In the genomic region with DNA sequence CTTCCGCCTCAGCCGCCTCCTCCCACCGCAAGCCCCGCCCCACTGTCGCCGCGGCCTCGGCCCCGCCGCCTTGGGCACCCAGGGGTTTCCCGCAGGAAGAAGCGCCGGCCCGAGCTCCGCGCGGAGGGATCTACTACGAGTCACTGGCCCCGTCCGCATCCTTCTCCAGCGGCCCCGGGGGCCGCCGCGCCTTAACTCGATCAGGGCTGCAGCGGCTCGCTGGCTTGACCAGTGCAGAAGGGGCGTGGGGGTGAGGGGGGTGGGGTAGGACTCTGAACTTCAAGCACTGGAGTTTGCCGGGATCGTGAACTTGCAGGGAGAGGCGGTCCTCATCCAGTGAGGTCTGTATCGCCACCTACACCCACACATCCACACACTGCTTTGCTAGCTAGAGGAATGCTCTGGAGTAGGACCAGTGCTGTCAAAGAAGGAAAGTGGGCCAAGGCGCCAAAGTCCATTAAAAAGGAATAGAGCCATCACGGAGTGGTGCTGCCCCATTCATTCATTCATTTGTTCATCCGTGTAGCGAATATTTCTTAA, we compare ENCODE assay signal across 8 cellular contexts.
DNase-seq lines count a peak whose midpoint lies in the region; ATAC-seq, FAIRE-seq and TF ChIP-seq lines count a peak whose summit lies in the region.
"Not testable (repeated sequence)": the region's sequence is repeated elsewhere in the genome, so short reads cannot be mapped to it uniquely, and the experiment has no call there.

No MANE protein-coding gene starts in this region.

- not testable (repeated sequence) for TF ChIP-seq CTCF in AG04450 (IDR thresholded peaks at IDR 0.05; ENCODE audit: low read depth, low read length); LNCaP clone FGC (IDR thresholded peaks at IDR 0.05; ENCODE audit: control insufficient read depth, extremely low read depth, insufficient read depth); GM12878 (IDR thresholded peaks at IDR 0.05 in 2 of 3, conservative IDR thresholded peaks at IDR 0.05 in 1 of 3; ENCODE audit: control insufficient read depth in 2 of 3, extremely low read depth in 1 of 3, insufficient read depth in 1 of 3, low read depth in 3 of 3, low read length in 3 of 3)

- RAD21 ChIA-PET in GM12878 (lab: Charles Lee; ENCODE audit: unreplicated experiment), result not testable (repeated sequence)

- peak overlapping the region; percentile 76 for H3K4me3 Mint-ChIP-seq in activated CD4-positive, alpha-beta T cell treated with anti-CD3 and anti-CD28 coated beads, Interleukin-2, amount 10 ng/mL, durations not matched to agents 24 days and 14 days
- H3K4me3 Mint-ChIP-seq in naive thymus-derived CD4-positive, alpha-beta T cell, result peak overlapping the region in 5 of 10 donors; percentile 55 to 74 (median 73)
- peak overlapping the region; percentile 38 for H3K4me3 Mint-ChIP-seq in stimulated activated effector memory CD8-positive, alpha-beta T cell treated with anti-CD3 and anti-CD28 coated beads, Interleukin-12 subunit alpha, Interleukin-12 subunit beta, amount 100 ng/mL, for 72 hours

- peak; percentile 69 for ATAC-seq in GM19463 (IDR thresholded peaks at IDR 0.05; ENCODE audit: unreplicated experiment)
- ATAC-seq in GM12878, result peak; percentile 88
- ATAC-seq in Right ventricle myocardium superior (ENCODE audit: poor library complexity), result peak; percentile 83
- peak; percentile 83 for ATAC-seq in naive thymus-derived CD4-positive, alpha-beta T cell
- ATAC-seq in stimulated activated effector memory CD8-positive, alpha-beta T cell treated with anti-CD3 and anti-CD28 coated beads, Interleukin-12 subunit alpha, Interleukin-12 subunit beta, amount 100 ng/mL, for 72 hours, result peak; percentile 83

- TF ChIP-seq EP300 in GM12878 (IDR thresholded peaks at IDR 0.05; ENCODE audit: borderline replicate concordance in 1 of 2, control insufficient read depth in 1 of 2, low read depth in 2 of 2, low read length in 2 of 2), result not testable (repeated sequence)

- not testable (repeated sequence) for H3K4me2 ChIP-seq in GM12878 (ENCODE audit: control insufficient read depth, insufficient read depth)

- no CpG with 5 or more reads among the region's 37 CpGs for WGBS in GM12878 (ENCODE audit: insufficient coverage, insufficient replicate concordance, low lambda C conversion rate, missing lambda C conversion rate)

- H4K20me1 ChIP-seq in GM12878 (ENCODE audit: control insufficient read depth, insufficient read depth), result not testable (repeated sequence)

- H3K4me3 ChIP-seq in AG04450 (ENCODE audit: low read depth, low read length) (peak overlapping the region; percentile 57), LNCaP clone FGC (ENCODE audit: low read depth, low read length) (peak overlapping the region; percentile 54)
- not testable (repeated sequence) for H3K4me3 ChIP-seq in GM12878; naive thymus-derived CD4-positive, alpha-beta T cell (ENCODE audit: low read length)

- TF ChIP-seq RAD21 in GM12878 (IDR thresholded peaks at IDR 0.05; ENCODE audit: insufficient read depth, low read depth, low read length), result not testable (repeated sequence)

- in situ Hi-C loops in GM12878 (cut with MboI), result not testable (repeated sequence)

- H3K9me3 ChIP-seq in AG04450 (ENCODE audit: control insufficient read depth, insufficient read depth, low read length); GM12878 (replicated peaks; ENCODE audit: control insufficient read depth, insufficient read depth, low read length); naive thymus-derived CD4-positive, alpha-beta T cell (ENCODE audit: control insufficient read depth in 2 of 3, low read length in 3 of 3): not testable (repeated sequence)

- not testable (repeated sequence) for H3K36me3 ChIP-seq in GM12878 (ENCODE audit: control insufficient read depth in 2 of 2, insufficient read depth in 2 of 2, low read length in 1 of 2); naive thymus-derived CD4-positive, alpha-beta T cell (ENCODE audit: control insufficient read depth in 2 of 3, insufficient read depth in 3 of 3, low read length in 3 of 3)

- not testable (repeated sequence) for H3K9ac ChIP-seq in GM12878 (ENCODE audit: control insufficient read depth, insufficient read depth, low read length)

- H3K36me3 Mint-ChIP-seq in activated CD4-positive, alpha-beta T cell treated with anti-CD3 and anti-CD28 coated beads, Interleukin-2, amount 10 ng/mL, durations not matched to agents 24 days and 14 days (ENCODE audit: low read depth); naive thymus-derived CD4-positive, alpha-beta T cell; stimulated activated effector memory CD8-positive, alpha-beta T cell treated with anti-CD3 and anti-CD28 coated beads, Interleukin-12 subunit alpha, Interleukin-12 subunit beta, amount 100 ng/mL, for 72 hours: not testable (repeated sequence)

- not testable (repeated sequence) for DNase-seq in AG04450 (ENCODE audit: low read depth, low spot score); LNCaP clone FGC (ENCODE audit: low read depth); activated CD4-positive, alpha-beta T cell treated with anti-CD3 and anti-CD28 coated beads, Interleukin-2, amount 10 ng/mL, durations not matched to agents 24 days and 14 days; GM12878 (ENCODE audit: low read depth, low spot score); Right ventricle myocardium superior; naive thymus-derived CD4-positive, alpha-beta T cell; stimulated activated effector memory CD8-positive, alpha-beta T cell treated with anti-CD3 and anti-CD28 coated beads, Interleukin-12 subunit alpha, Interleukin-12 subunit beta, amount 100 ng/mL, for 72 hours (ENCODE audit: low spot score in 2 of 2)

- not testable (repeated sequence) for H3K79me2 ChIP-seq in GM12878 (ENCODE audit: control insufficient read depth, insufficient read depth, low read length)

- not testable (repeated sequence) for H2AFZ ChIP-seq in GM12878 (ENCODE audit: control insufficient read depth, low read depth, low read length)

- TF ChIP-seq POLR2A in GM12878 (IDR thresholded peaks at IDR 0.05; ENCODE audit: low read depth, low read length), result not testable (repeated sequence)

- CTCF ChIA-PET in AG04450 (lab: Charles Lee); GM12878 (lab: Yijun Ruan, JAX); naive thymus-derived CD4-positive, alpha-beta T cell (lab: Charles Lee): not testable (repeated sequence)

- BruUV-seq in GM12878 (replicated peaks; lab: Mats Ljungman, UMichigan), result not testable (repeated sequence)

- POLR2A ChIA-PET in AG04450 (lab: Yijun Ruan, JAX); GM12878 (lab: Charles Lee); naive thymus-derived CD4-positive, alpha-beta T cell (lab: Charles Lee): not testable (repeated sequence)

- FAIRE-seq in GM12878 (lab: Jason Lieb, UNC), result not testable (repeated sequence)

- intact Hi-C loops in activated CD4-positive, alpha-beta T cell treated with anti-CD3 and anti-CD28 coated beads, Interleukin-2, amount 10 ng/mL, durations not matched to agents 24 days and 14 days (cut with micrococcal nuclease); GM12878 (cut with micrococcal nuclease; ENCODE audit: unreplicated experiment); Right ventricle myocardium superior (cut with DNase I); naive thymus-derived CD4-positive, alpha-beta T cell (cut with micrococcal nuclease): not testable (repeated sequence)

- SMC1A ChIA-PET in GM12878 (lab: Charles Lee; ENCODE audit: uncharacterized antibody, unreplicated experiment), result not testable (repeated sequence)

- not testable (repeated sequence) for H3K27me3 ChIP-seq in AG04450 (ENCODE audit: control insufficient read depth, insufficient read depth, low read length); GM12878 (replicated peaks in 1 of 2; ENCODE audit: control insufficient read depth in 2 of 2, insufficient read depth in 2 of 2, low read length in 1 of 2); naive thymus-derived CD4-positive, alpha-beta T cell (ENCODE audit: control insufficient read depth in 2 of 2, insufficient read depth in 2 of 2, low read length in 2 of 2)

- not testable (repeated sequence) for H3K4me1 ChIP-seq in GM12878 (ENCODE audit: control insufficient read depth, insufficient read depth, low read length); naive thymus-derived CD4-positive, alpha-beta T cell (ENCODE audit: control insufficient read depth in 2 of 2, insufficient read depth in 2 of 2, low read length in 2 of 2)

- not testable (repeated sequence) for H3K27ac ChIP-seq in AG04450 (ENCODE audit: low read depth, low read length); GM12878 (ENCODE audit: control insufficient read depth, insufficient read depth); naive thymus-derived CD4-positive, alpha-beta T cell (ENCODE audit: low read depth, low read length)

- not testable (repeated sequence) for H3K9me3 Mint-ChIP-seq in activated CD4-positive, alpha-beta T cell treated with anti-CD3 and anti-CD28 coated beads, Interleukin-2, amount 10 ng/mL, durations not matched to agents 24 days and 14 days; naive thymus-derived CD4-positive, alpha-beta T cell; stimulated activated effector memory CD8-positive, alpha-beta T cell treated with anti-CD3 and anti-CD28 coated beads, Interleukin-12 subunit alpha, Interleukin-12 subunit beta, amount 100 ng/mL, for 72 hours

- not testable (repeated sequence) for H3K4me1 Mint-ChIP-seq in activated CD4-positive, alpha-beta T cell treated with anti-CD3 and anti-CD28 coated beads, Interleukin-2, amount 10 ng/mL, durations not matched to agents 24 days and 14 days; naive thymus-derived CD4-positive, alpha-beta T cell; stimulated activated effector memory CD8-positive, alpha-beta T cell treated with anti-CD3 and anti-CD28 coated beads, Interleukin-12 subunit alpha, Interleukin-12 subunit beta, amount 100 ng/mL, for 72 hours

- peak overlapping the region; percentile 73 for H3K27ac Mint-ChIP-seq in activated CD4-positive, alpha-beta T cell treated with anti-CD3 and anti-CD28 coated beads, Interleukin-2, amount 10 ng/mL, durations not matched to agents 24 days and 14 days
- peak overlapping the region in 1 of 9 donors; percentile 60 for H3K27ac Mint-ChIP-seq in naive thymus-derived CD4-positive, alpha-beta T cell
- not testable (repeated sequence) for H3K27ac Mint-ChIP-seq in stimulated activated effector memory CD8-positive, alpha-beta T cell treated with anti-CD3 and anti-CD28 coated beads, Interleukin-12 subunit alpha, Interleukin-12 subunit beta, amount 100 ng/mL, for 72 hours

- not testable (repeated sequence) for H3K27me3 Mint-ChIP-seq in activated CD4-positive, alpha-beta T cell treated with anti-CD3 and anti-CD28 coated beads, Interleukin-2, amount 10 ng/mL, durations not matched to agents 24 days and 14 days; naive thymus-derived CD4-positive, alpha-beta T cell
